ENCODE assay signal across 12 cellular contexts in the genomic region with DNA sequence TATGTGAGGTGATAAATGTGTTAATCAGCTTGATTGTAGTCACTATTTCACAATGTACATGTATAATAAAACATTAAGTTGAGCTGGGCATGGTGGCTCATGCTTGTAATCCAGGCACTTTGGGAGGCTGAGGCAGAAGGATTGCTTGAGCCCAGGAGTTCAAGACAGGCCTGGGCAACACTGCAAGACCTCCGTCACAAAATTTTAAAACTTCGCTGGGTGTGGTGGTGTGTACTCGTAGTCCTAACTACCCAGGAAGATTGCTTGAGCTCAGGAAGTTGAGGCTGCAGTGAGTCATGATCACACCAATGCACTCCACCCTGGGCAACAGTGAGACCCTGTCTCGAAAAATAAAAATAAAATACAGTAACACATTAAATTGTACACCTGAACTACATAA. TPM values are rescaled to one million over a fixed set of nuclear protein-coding genes. Genes with fewer than 3 reads are reported as not detected.
A peak's percentile ranks its signal among the peaks of the same experiment; 100 is the strongest.
DNase-seq lines count a peak whose midpoint lies in the region; ATAC-seq and TF ChIP-seq lines count a peak whose summit lies in the region.
"Had no signal": no experiment of that assay in that cellular context is flagged by ENCODE, and none has a peak within 500 bp of the region (broad histone marks: within the 10 kb centered on the region; RNA-seq: fewer than 3 reads in every experiment).

No MANE protein-coding gene starts in this region.

- H3K18ac ChIP-seq in trophoblast cell (ENCODE audit: low read length) (no peak overlapping the region), mesendoderm (ENCODE audit: low read length) (no peak overlapping the region)

- H3K4me1 ChIP-seq in RWPE2 (ENCODE audit: insufficient read depth, poor library complexity, severe bottlenecking) (peaks cover 7% of the 10 kb centered on the region), trophoblast cell (ENCODE audit: control insufficient read depth in 1 of 2, insufficient read depth in 2 of 2, low read length in 2 of 2) (no peaks in the 10 kb centered on the region), mesendoderm (ENCODE audit: control insufficient read depth, low read depth, low read length) (no peaks in the 10 kb centered on the region)

- H3K27me3 ChIP-seq in RWPE2 (ENCODE audit: insufficient read depth, poor library complexity, severe bottlenecking) (no peaks in the 10 kb centered on the region), trophoblast cell (ENCODE audit: insufficient read depth, low read length) (no peaks in the 10 kb centered on the region), mesendoderm (ENCODE audit: insufficient read depth, low read length, poor library complexity) (no peaks in the 10 kb centered on the region)

- no peak overlapping the region for H3K23ac ChIP-seq in trophoblast cell (ENCODE audit: low read length)
- no peak overlapping the region for H3K23ac ChIP-seq in mesendoderm (ENCODE audit: low read length)

- H3K56ac ChIP-seq in mesendoderm (ENCODE audit: low read length) = no peak overlapping the region

- H3K79me1 ChIP-seq in trophoblast cell (ENCODE audit: low read length) (no peaks in the 10 kb centered on the region), mesendoderm (ENCODE audit: low read length) (no peaks in the 10 kb centered on the region)

- H2BK120ac ChIP-seq in trophoblast cell (ENCODE audit: insufficient read depth, low read length, poor library complexity) (no peak overlapping the region), mesendoderm (ENCODE audit: low read depth, low read length) (no peak overlapping the region)

- H4K5ac ChIP-seq in mesendoderm (ENCODE audit: low read length) = no peak overlapping the region

- H3K9ac ChIP-seq in trophoblast cell (ENCODE audit: low read length) = no peak overlapping the region
- no peak overlapping the region for H3K9ac ChIP-seq in mesendoderm (ENCODE audit: low read length)

- H3K4me1 Mint-ChIP-seq in central memory CD8-positive, alpha-beta T cell = peaks cover 70% of the 10 kb centered on the region
- H3K4me1 Mint-ChIP-seq in natural killer cell treated with Interleukin-12 subunit alpha and Interleukin-12 subunit beta and Interleukin-15 and Interleukin-18, amount 100 ng/mL, for 72 hours (ENCODE audit: low read depth in 2 of 2) = peaks cover 50 to 56% of the 10 kb centered on the region in 2 donors

- no peak overlapping the region for H2BK12ac ChIP-seq in trophoblast cell (ENCODE audit: low read length)

- H3K4me2 ChIP-seq in trophoblast cell (ENCODE audit: low read length) (no peak overlapping the region), mesendoderm (ENCODE audit: low read length) (no peak overlapping the region)

- no peak overlapping the region for H2BK15ac ChIP-seq in mesendoderm (replicated peaks; ENCODE audit: low read depth)

- H3K9me3 ChIP-seq in RWPE2 (ENCODE audit: severe bottlenecking) (no peaks in the 10 kb centered on the region), trophoblast cell (ENCODE audit: insufficient read depth, low read depth, low read length) (no peaks in the 10 kb centered on the region)

- H2BK5ac ChIP-seq in trophoblast cell (ENCODE audit: low read depth, low read length, poor library complexity) (no peak overlapping the region), mesendoderm (ENCODE audit: low read length) (no peak overlapping the region)

- ATAC-seq in RWPE2 (ENCODE audit: low read depth) = peak; percentile 92
- peak; percentile 80 for ATAC-seq in central memory CD8-positive, alpha-beta T cell (replicated peaks; ENCODE audit: extremely low read depth, poor library complexity, severe bottlenecking)
- ATAC-seq in natural killer cell treated with Interleukin-12 subunit alpha and Interleukin-12 subunit beta and Interleukin-15 and Interleukin-18, amount 100 ng/mL, for 72 hours = peak; percentile 76 to 88
- ATAC-seq: K562 had no signal

- H3K27ac ChIP-seq in RWPE2 (ENCODE audit: poor library complexity, severe bottlenecking) (peak overlapping the region; percentile 56), trophoblast cell (ENCODE audit: low read depth, low read length) (no peak overlapping the region), mesendoderm (ENCODE audit: low read depth, low read length) (no peak overlapping the region)

- H4K12ac ChIP-seq in trophoblast cell (ENCODE audit: low read depth, low read length) = no peak overlapping the region

- TF ChIP-seq CTCF in RWPE2 (IDR thresholded peaks at IDR 0.05; ENCODE audit: poor library complexity, severe bottlenecking) = no peak

- no peak overlapping the region for H4K91ac ChIP-seq in trophoblast cell (ENCODE audit: low read depth, low read length)

- no peak overlapping the region for H3K4me3 ChIP-seq in RWPE2 (ENCODE audit: severe bottlenecking)
- H3K4me3 ChIP-seq in trophoblast cell (ENCODE audit: low read depth, low read length) = no peak overlapping the region
- no peak overlapping the region for H3K4me3 ChIP-seq in mesendoderm (ENCODE audit: low read length)
- H3K4me3 ChIP-seq: K562 had no signal

- WGBS in trophoblast cell (ENCODE audit: extremely low coverage, insufficient coverage, insufficient read length) = no CpG with 5 or more reads among the region's 4 CpGs
- no CpG with 5 or more reads among the region's 4 CpGs for WGBS in mesendoderm (ENCODE audit: extremely low coverage, insufficient coverage, low lambda C conversion rate)

- H3K36me3 Mint-ChIP-seq in central memory CD8-positive, alpha-beta T cell (ENCODE audit: insufficient read depth) = peaks cover 51% of the 10 kb centered on the region
- H3K36me3 Mint-ChIP-seq in natural killer cell treated with Interleukin-12 subunit alpha and Interleukin-12 subunit beta and Interleukin-15 and Interleukin-18, amount 100 ng/mL, for 72 hours = peaks cover 19% of the 10 kb centered on the region

- H2AFZ ChIP-seq in trophoblast cell (ENCODE audit: insufficient read depth, low read length, poor library complexity) = no peak overlapping the region

- H3K36me3 ChIP-seq in RWPE2 (ENCODE audit: low read depth) = peaks cover 59% of the 10 kb centered on the region
- peaks cover 21 to 34% of the 10 kb centered on the region in 2 experiments for H3K36me3 ChIP-seq in trophoblast cell (ENCODE audit: control insufficient read depth in 1 of 2, insufficient read depth in 2 of 2, low read length in 2 of 2)
- H3K36me3 ChIP-seq in mesendoderm (ENCODE audit: control insufficient read depth, insufficient read depth, low read length) = peaks cover 11% of the 10 kb centered on the region

- H4K8ac ChIP-seq in trophoblast cell (ENCODE audit: low read depth, low read length) (no peak overlapping the region), mesendoderm (ENCODE audit: low read depth, low read length) (no peak overlapping the region)

- no peak overlapping the region for H3K14ac ChIP-seq in trophoblast cell (ENCODE audit: low read length)

- H3K79me2 ChIP-seq in trophoblast cell (ENCODE audit: control insufficient read depth, insufficient read depth, low read length, poor library complexity) (no peaks in the 10 kb centered on the region), mesendoderm (ENCODE audit: control insufficient read depth, insufficient read depth, low read length) (no peaks in the 10 kb centered on the region)

- H3K27me3 Mint-ChIP-seq in central memory CD8-positive, alpha-beta T cell = no peaks in the 10 kb centered on the region
- no peaks in the 10 kb centered on the region for H3K27me3 Mint-ChIP-seq in natural killer cell treated with Interleukin-12 subunit alpha and Interleukin-12 subunit beta and Interleukin-15 and Interleukin-18, amount 100 ng/mL, for 72 hours

- peak overlapping the region; percentile 98 for H3K27ac Mint-ChIP-seq in central memory CD8-positive, alpha-beta T cell (ENCODE audit: low read depth)
- peak overlapping the region; percentile 92 to 95 for H3K27ac Mint-ChIP-seq in natural killer cell treated with Interleukin-12 subunit alpha and Interleukin-12 subunit beta and Interleukin-15 and Interleukin-18, amount 100 ng/mL, for 72 hours

- no peaks in the 10 kb centered on the region for H3K9me3 Mint-ChIP-seq in central memory CD8-positive, alpha-beta T cell
- H3K9me3 Mint-ChIP-seq in natural killer cell treated with Interleukin-12 subunit alpha and Interleukin-12 subunit beta and Interleukin-15 and Interleukin-18, amount 100 ng/mL, for 72 hours = no peaks in the 10 kb centered on the region

- peak; percentile 24 for DNase-seq in activated CD8-positive, alpha-beta memory T cell treated with anti-CD3 and anti-CD28 coated beads, Interleukin-2, amount 50 U/mL, for 4 hours
- no peak for DNase-seq in activated CD8-positive, alpha-beta memory T cell treated with anti-CD3 and anti-CD28 coated beads, Interleukin-2, amount 50 U/mL, for 48 hours
- no peak for DNase-seq in RWPE2 (ENCODE audit: low spot score)
- DNase-seq in central memory CD8-positive, alpha-beta T cell (ENCODE audit: low spot score in 2 of 2) = peak; percentile 30 to 58
- DNase-seq in natural killer cell treated with Interleukin-12 subunit alpha and Interleukin-12 subunit beta and Interleukin-15 and Interleukin-18, amount 100 ng/mL, for 72 hours (ENCODE audit: low spot score) = no peak
- DNase-seq in superior temporal gyrus (ENCODE audit: extremely low spot score) = no peak
- no peak for DNase-seq in trophoblast cell
- no peak for DNase-seq in mesendoderm
- DNase-seq: NCI-H446 treated with DMSO at 0.1 percent for 48 hours; nucleus accumbens; stimulated activated CD4-positive, alpha-beta T cell treated with anti-CD3 and anti-CD28 coated beads, Interleukin-2, amount 100 ng/mL, for 48 hours had no signal

- no peak overlapping the region for H2AK5ac ChIP-seq in trophoblast cell (ENCODE audit: low read length)
- H2AK5ac ChIP-seq in mesendoderm (ENCODE audit: low read length) = no peak overlapping the region

- H3K4me3 Mint-ChIP-seq in central memory CD8-positive, alpha-beta T cell = peak overlapping the region; percentile 84
- H3K4me3 Mint-ChIP-seq in natural killer cell treated with Interleukin-12 subunit alpha and Interleukin-12 subunit beta and Interleukin-15 and Interleukin-18, amount 100 ng/mL, for 72 hours = peak overlapping the region; percentile 85

- no peak overlapping the region for H3K4ac ChIP-seq in trophoblast cell (ENCODE audit: low read depth, low read length)
- H3K4ac ChIP-seq in mesendoderm (ENCODE audit: low read depth, low read length) = no peak overlapping the region

RNA-seq across cellular contexts. Expression of gene LYAR, which starts 20.1 kb away (rescaled TPM):
- total RNA-seq in natural killer cell treated with Interleukin-12 subunit alpha and Interleukin-12 subunit beta and Interleukin-15 and Interleukin-18, amount 100 ng/mL, for 72 hours = 10 to 100 TPM; 39.1 to 59.7 TPM
- 28.2 and 29.5 TPM in 2 replicates for polyA plus RNA-seq in trophoblast cell (2013)
- 157 TPM for polyA plus RNA-seq in mesendoderm (2013, experiment 1 of 2)
- polyA plus RNA-seq in mesendoderm (2013, experiment 2 of 2) = 164 TPM

RNA-seq across cellular contexts. Expression of gene ZBTB49, which starts 20.2 kb away (rescaled TPM):
- total RNA-seq in natural killer cell treated with Interleukin-12 subunit alpha and Interleukin-12 subunit beta and Interleukin-15 and Interleukin-18, amount 100 ng/mL, for 72 hours = 1 to 10 TPM; 8.4 to 8.7 TPM
- 2.8 and 2.9 TPM in 2 replicates for polyA plus RNA-seq in trophoblast cell (2013)
- polyA plus RNA-seq in mesendoderm (2013, experiment 1 of 2) = 3.3 TPM
- polyA plus RNA-seq in mesendoderm (2013, experiment 2 of 2) = 3.3 TPM

RNA-seq across cellular contexts. Expression of gene TMEM128, which starts 21.8 kb away (rescaled TPM):
- 10 to 100 TPM; 15.0 to 21.2 TPM for total RNA-seq in natural killer cell treated with Interleukin-12 subunit alpha and Interleukin-12 subunit beta and Interleukin-15 and Interleukin-18, amount 100 ng/mL, for 72 hours
- polyA plus RNA-seq in trophoblast cell (2013) = 13.7 and 14.5 TPM in 2 replicates
- polyA plus RNA-seq in mesendoderm (2013, experiment 1 of 2) = 11.3 TPM
- polyA plus RNA-seq in mesendoderm (2013, experiment 2 of 2) = 12.5 TPM

RNA-seq across cellular contexts. Expression of gene OTOP1, which starts 43.1 kb away (rescaled TPM):
- not detected for total RNA-seq in natural killer cell treated with Interleukin-12 subunit alpha and Interleukin-12 subunit beta and Interleukin-15 and Interleukin-18, amount 100 ng/mL, for 72 hours
- not detected in 2 replicates for polyA plus RNA-seq in trophoblast cell (2013)
- polyA plus RNA-seq in mesendoderm (2013, experiment 1 of 2) = not detected
- polyA plus RNA-seq in mesendoderm (2013, experiment 2 of 2) = 0.01 TPM
- total RNA-seq: K562 had no signal
- polyA plus RNA-seq: K562 had no signal

Comparison
In these comparisons a context has a peak if more than half of its experiments do, and no peak if none do; other contexts are left out.
1. DNase-seq: peak in activated CD8-positive, alpha-beta memory T cell treated with anti-CD3 and anti-CD28 coated beads, Interleukin-2, amount 50 U/mL, for 4 hours (single experiment) and central memory CD8-positive, alpha-beta T cell (2 of 2); none in activated CD8-positive, alpha-beta memory T cell treated with anti-CD3 and anti-CD28 coated beads, Interleukin-2, amount 50 U/mL, for 48 hours (single experiment), RWPE2 (single experiment), natural killer cell treated with Interleukin-12 subunit alpha and Interleukin-12 subunit beta and Interleukin-15 and Interleukin-18, amount 100 ng/mL, for 72 hours (single experiment), superior temporal gyrus (single experiment), trophoblast cell (0 of 2) and mesendoderm (single experiment).
2. Peak in every context shown above with its lines, with median percentiles within 50 percentile points of each other: ATAC-seq.